ENCODE assay signal across 10 cellular contexts in genomic region chr2:203873461-203873860, GRCh38. TPM values are rescaled to one million over a fixed set of nuclear protein-coding genes. Genes with fewer than 3 reads are reported as not detected.
"Had no signal": no experiment of that assay in that cellular context is flagged by ENCODE, and none has a peak within 500 bp of the region (broad histone marks: within the 10 kb centered on the region; RNA-seq: fewer than 3 reads in every experiment).

No MANE protein-coding gene starts in this region.

- H3K4me3 Mint-ChIP-seq: activated T-cell treated with anti-CD3 and anti-CD28 coated beads, Interleukin-2, amount 50 U/mL, for 4 hours had no signal

- ATAC-seq: activated T-cell treated with anti-CD3 and anti-CD28 coated beads, Interleukin-2, amount 50 U/mL, for 4 hours; esophagus mucosa; sciatic nerve; upper lobe of right lung had no signal

- H3K9me3 Mint-ChIP-seq: activated T-cell treated with anti-CD3 and anti-CD28 coated beads, Interleukin-2, amount 50 U/mL, for 4 hours had no signal

- H3K4me3 ChIP-seq: body of pancreas, lung, ovary, thoracic aorta, upper lobe of right lung had no signal

- DNase-seq: activated CD4-positive, CD25-positive, alpha-beta regulatory T cell; activated gamma-delta T cell treated with Interleukin-2 at 50 U/mL for 16 hours; activated T-cell treated with anti-CD3 and anti-CD28 coated beads, Interleukin-2, amount 50 U/mL, for 4 hours; ovary; upper lobe of right lung had no signal

- H3K27ac ChIP-seq: body of pancreas, ovary, thoracic aorta, upper lobe of right lung had no signal

RNA-seq across cellular contexts. Expression of gene CTLA4, which starts 5.9 kb away (rescaled TPM):
- total RNA-seq: body of pancreas had no signal
